12 cellular contexts compared by ENCODE assay signal in genomic region chr5:65779643-65780042, GRCh38. TPM values are rescaled to one million over a fixed set of nuclear protein-coding genes. Genes with fewer than 3 reads are reported as not detected.
DNase-seq lines count a peak whose midpoint lies in the region; ATAC-seq lines count a peak whose summit lies in the region.
"Had no signal": no experiment of that assay in that cellular context is flagged by ENCODE, and none has a peak within 500 bp of the region (broad histone marks: within the 10 kb centered on the region; RNA-seq: fewer than 3 reads in every experiment).

No MANE protein-coding gene starts in this region.

- no peaks in the 10 kb centered on the region for H3K36me3 ChIP-seq in naive thymus-derived CD4-positive, alpha-beta T cell (ENCODE audit: control insufficient read depth in 2 of 3, insufficient read depth in 3 of 3, low read length in 3 of 3)
- no peaks in the 10 kb centered on the region for H3K36me3 ChIP-seq in effector memory CD4-positive, alpha-beta T cell (ENCODE audit: control insufficient read depth, insufficient read depth, low read length)

- H3K4me3 ChIP-seq in naive thymus-derived CD4-positive, alpha-beta T cell (ENCODE audit: low read length) = no peak overlapping the region
- H3K4me3 ChIP-seq in effector memory CD4-positive, alpha-beta T cell (ENCODE audit: insufficient read depth, low read depth, low read length, poor library complexity, severe bottlenecking) = no peak overlapping the region
- H3K4me3 ChIP-seq: body of pancreas, psoas muscle had no signal

- peaks cover 0 to 9% of the 10 kb centered on the region in 2 donors for H3K4me1 ChIP-seq in naive thymus-derived CD4-positive, alpha-beta T cell (ENCODE audit: control insufficient read depth in 2 of 2, insufficient read depth in 2 of 2, low read length in 2 of 2)
- no peaks in the 10 kb centered on the region for H3K4me1 ChIP-seq in effector memory CD4-positive, alpha-beta T cell (ENCODE audit: control insufficient read depth, insufficient read depth, low read length, poor library complexity, severe bottlenecking)
- H3K4me1 ChIP-seq: body of pancreas had no signal

- ATAC-seq in GM21423 (IDR thresholded peaks at IDR 0.05; ENCODE audit: unreplicated experiment) = peak; percentile 79
- ATAC-seq in naive thymus-derived CD4-positive, alpha-beta T cell = peak; percentile 29
- ATAC-seq: body of pancreas, psoas muscle had no signal

- H3K9me3 Mint-ChIP-seq in activated CD4-positive, alpha-beta memory T cell treated with anti-CD3 and anti-CD28 coated beads, Interleukin-2, amount 10 ng/mL, durations not matched to agents 7 days and 5 days = no peaks in the 10 kb centered on the region
- no peaks in the 10 kb centered on the region for H3K9me3 Mint-ChIP-seq in activated CD4-positive, alpha-beta memory T cell treated with anti-CD3 and anti-CD28 coated beads for 36 hours
- no peaks in the 10 kb centered on the region for H3K9me3 Mint-ChIP-seq in naive thymus-derived CD4-positive, alpha-beta T cell

- intact Hi-C loops in activated CD4-positive, alpha-beta memory T cell treated with anti-CD3 and anti-CD28 coated beads for 36 hours (cut with micrococcal nuclease) = no loop called here
- intact Hi-C loops in naive thymus-derived CD4-positive, alpha-beta T cell (cut with micrococcal nuclease) = loop anchor here (2.0 to 5.0 kb wide), 3 partner anchors 25 to 148 kb away; partner anchors contain the start of gene ERBIN (in 1 of the 2)
- intact Hi-C loops in posterior vena cava (cut with DNase I) = no loop called here

- H3K27me3 ChIP-seq in naive thymus-derived CD4-positive, alpha-beta T cell (ENCODE audit: control insufficient read depth in 2 of 2, insufficient read depth in 2 of 2, low read length in 2 of 2) = no peaks in the 10 kb centered on the region
- H3K27me3 ChIP-seq in effector memory CD4-positive, alpha-beta T cell (replicated peaks; ENCODE audit: control insufficient read depth, insufficient read depth, low read length, poor library complexity, severe bottlenecking) = no peaks in the 10 kb centered on the region
- H3K27me3 ChIP-seq: body of pancreas had no signal

- peak overlapping the region; percentile 32 for H3K27ac Mint-ChIP-seq in activated CD4-positive, alpha-beta memory T cell treated with anti-CD3 and anti-CD28 coated beads, Interleukin-2, amount 10 ng/mL, durations not matched to agents 7 days and 5 days
- H3K27ac Mint-ChIP-seq in activated CD4-positive, alpha-beta memory T cell treated with anti-CD3 and anti-CD28 coated beads for 36 hours = no peak overlapping the region
- H3K27ac Mint-ChIP-seq in naive thymus-derived CD4-positive, alpha-beta T cell = peak overlapping the region; percentile 24 to 91 (median 78)

- H3K9me3 ChIP-seq in naive thymus-derived CD4-positive, alpha-beta T cell (ENCODE audit: control insufficient read depth in 2 of 3, low read length in 3 of 3) = no peaks in the 10 kb centered on the region
- H3K9me3 ChIP-seq in effector memory CD4-positive, alpha-beta T cell (ENCODE audit: control insufficient read depth, low read length) = no peaks in the 10 kb centered on the region
- H3K9me3 ChIP-seq: body of pancreas, psoas muscle had no signal

- H3K4me3 Mint-ChIP-seq in activated CD4-positive, alpha-beta memory T cell treated with anti-CD3 and anti-CD28 coated beads, Interleukin-2, amount 10 ng/mL, durations not matched to agents 7 days and 5 days = no peak overlapping the region
- no peak overlapping the region for H3K4me3 Mint-ChIP-seq in activated CD4-positive, alpha-beta memory T cell treated with anti-CD3 and anti-CD28 coated beads for 36 hours
- peak overlapping the region; percentile 40 to 71 (median 56) for H3K4me3 Mint-ChIP-seq in naive thymus-derived CD4-positive, alpha-beta T cell

- peaks cover 14% of the 10 kb centered on the region for H3K4me1 Mint-ChIP-seq in activated CD4-positive, alpha-beta memory T cell treated with anti-CD3 and anti-CD28 coated beads, Interleukin-2, amount 10 ng/mL, durations not matched to agents 7 days and 5 days
- peaks cover 19% of the 10 kb centered on the region for H3K4me1 Mint-ChIP-seq in activated CD4-positive, alpha-beta memory T cell treated with anti-CD3 and anti-CD28 coated beads for 36 hours (ENCODE audit: low read depth)
- peaks cover 17 to 29% (median 24%) of the 10 kb centered on the region in 7 donors for H3K4me1 Mint-ChIP-seq in naive thymus-derived CD4-positive, alpha-beta T cell

- CTCF ChIA-PET in activated CD4-positive, alpha-beta memory T cell treated with anti-CD3 and anti-CD28 coated beads, Interleukin-2, amount 10 ng/mL, durations not matched to agents 7 days and 5 days (lab: Charles Lee) = no interaction called here
- CTCF ChIA-PET in activated CD4-positive, alpha-beta memory T cell treated with anti-CD3 and anti-CD28 coated beads for 36 hours (lab: Charles Lee) = interaction anchor here (0.6 kb wide), 1 partner anchor 15 kb away, joined by 3 read pairs; no protein-coding TSS in a partner anchor
- CTCF ChIA-PET in naive thymus-derived CD4-positive, alpha-beta T cell (lab: Charles Lee) = interaction anchor here (0.7 kb wide), 1 partner anchor 25 kb away, joined by 3 read pairs; no protein-coding TSS in a partner anchor

- H3K27ac ChIP-seq in naive thymus-derived CD4-positive, alpha-beta T cell (ENCODE audit: low read depth, low read length) = no peak overlapping the region
- H3K27ac ChIP-seq in effector memory CD4-positive, alpha-beta T cell (ENCODE audit: insufficient read depth, low read length, poor library complexity, severe bottlenecking) = no peak overlapping the region
- H3K27ac ChIP-seq: body of pancreas, psoas muscle had no signal

- no peak for DNase-seq in activated CD4-positive, alpha-beta memory T cell treated with anti-CD3 and anti-CD28 coated beads, Interleukin-2, amount 10 ng/mL, durations not matched to agents 7 days and 5 days
- no peak for DNase-seq in activated CD4-positive, alpha-beta memory T cell treated with anti-CD3 and anti-CD28 coated beads for 36 hours
- DNase-seq in MV-4-11 (lab: John Stamatoyannopoulos, UW) (peak; percentile 28), posterior vena cava (ENCODE audit: low spot score) (no peak), 8988T (no peak)
- peak in 4 of 9 donors; percentile 10 to 28 (median 16) for DNase-seq in naive thymus-derived CD4-positive, alpha-beta T cell
- DNase-seq in effector memory CD4-positive, alpha-beta T cell = no peak
- DNase-seq: body of pancreas, hypothalamus, NCI-H1930, psoas muscle had no signal

- POLR2A ChIA-PET in activated CD4-positive, alpha-beta memory T cell treated with anti-CD3 and anti-CD28 coated beads, Interleukin-2, amount 10 ng/mL, durations not matched to agents 7 days and 5 days (lab: Charles Lee) = interaction anchor here (1.4 to 2.2 kb wide), 2 partner anchors 26 to 365 kb away, joined by 5 to 6 read pairs; partner anchors contain the start of gene SREK1
- POLR2A ChIA-PET in activated CD4-positive, alpha-beta memory T cell treated with anti-CD3 and anti-CD28 coated beads for 36 hours (lab: Charles Lee) = no interaction called here
- POLR2A ChIA-PET in naive thymus-derived CD4-positive, alpha-beta T cell (lab: Charles Lee) = interaction anchor here (1.4 kb wide), 1 partner anchor 145 kb away, joined by 3 read pairs; no protein-coding TSS in a partner anchor

- no peaks in the 10 kb centered on the region for H3K27me3 Mint-ChIP-seq in activated CD4-positive, alpha-beta memory T cell treated with anti-CD3 and anti-CD28 coated beads, Interleukin-2, amount 10 ng/mL, durations not matched to agents 7 days and 5 days
- H3K27me3 Mint-ChIP-seq in activated CD4-positive, alpha-beta memory T cell treated with anti-CD3 and anti-CD28 coated beads for 36 hours = no peaks in the 10 kb centered on the region
- no peaks in the 10 kb centered on the region for H3K27me3 Mint-ChIP-seq in naive thymus-derived CD4-positive, alpha-beta T cell

- H3K36me3 Mint-ChIP-seq in activated CD4-positive, alpha-beta memory T cell treated with anti-CD3 and anti-CD28 coated beads, Interleukin-2, amount 10 ng/mL, durations not matched to agents 7 days and 5 days (ENCODE audit: low read depth) = peaks cover 24% of the 10 kb centered on the region
- peaks cover 27% of the 10 kb centered on the region for H3K36me3 Mint-ChIP-seq in activated CD4-positive, alpha-beta memory T cell treated with anti-CD3 and anti-CD28 coated beads for 36 hours
- peaks cover 5 to 28% (median 13%) of the 10 kb centered on the region in 5 donors for H3K36me3 Mint-ChIP-seq in naive thymus-derived CD4-positive, alpha-beta T cell

RNA-seq across cellular contexts. Expression of gene NLN, which starts 57.6 kb away (rescaled TPM):
- total RNA-seq in activated CD4-positive, alpha-beta memory T cell treated with anti-CD3 and anti-CD28 coated beads, Interleukin-2, amount 10 ng/mL, durations not matched to agents 7 days and 5 days = 1 to 10 TPM; 7.6 to 8.0 TPM
- total RNA-seq in activated CD4-positive, alpha-beta memory T cell treated with anti-CD3 and anti-CD28 coated beads for 36 hours = 10 to 100 TPM; 22.7 to 23.7 TPM
- 10 to 100 TPM in 1 of 5 experiments, 1 to 10 TPM in 4; 3.5 to 11.9 (median 4.1) TPM for total RNA-seq in naive thymus-derived CD4-positive, alpha-beta T cell
- polyA plus RNA-seq in naive thymus-derived CD4-positive, alpha-beta T cell = 1 to 10 TPM; 2.5 to 3.4 TPM
- 10 to 100 TPM; 17.6 to 20.4 TPM for total RNA-seq in posterior vena cava

RNA-seq across cellular contexts. Expression of gene SGTB, which starts 57.7 kb away (rescaled TPM):
- total RNA-seq in activated CD4-positive, alpha-beta memory T cell treated with anti-CD3 and anti-CD28 coated beads, Interleukin-2, amount 10 ng/mL, durations not matched to agents 7 days and 5 days = 10 to 100 TPM; 19.7 to 23.0 TPM
- total RNA-seq in activated CD4-positive, alpha-beta memory T cell treated with anti-CD3 and anti-CD28 coated beads for 36 hours = 10 to 100 TPM; 16.5 to 16.7 TPM
- 10 to 100 TPM; 12.8 to 59.5 (median 50.8) TPM for total RNA-seq in naive thymus-derived CD4-positive, alpha-beta T cell
- polyA plus RNA-seq in naive thymus-derived CD4-positive, alpha-beta T cell = 10 to 100 TPM; 18.4 to 18.8 TPM
- 10 to 100 TPM; 22.0 to 35.4 TPM for total RNA-seq in posterior vena cava

Comparison
In these comparisons a context has a peak if more than half of its experiments do, and no peak if none do; other contexts are left out.
1. H3K4me3 Mint-ChIP-seq: peak in naive thymus-derived CD4-positive, alpha-beta T cell (10 of 10); none in activated CD4-positive, alpha-beta memory T cell treated with anti-CD3 and anti-CD28 coated beads, Interleukin-2, amount 10 ng/mL, durations not matched to agents 7 days and 5 days (single experiment) and activated CD4-positive, alpha-beta memory T cell treated with anti-CD3 and anti-CD28 coated beads for 36 hours (single experiment).
2. intact Hi-C loops: an anchor here in naive thymus-derived CD4-positive, alpha-beta T cell (2.0 to 5.0 kb wide); none called in activated CD4-positive, alpha-beta memory T cell treated with anti-CD3 and anti-CD28 coated beads for 36 hours and posterior vena cava.